23 cellular contexts compared by ENCODE assay signal in genomic region chr20:56592817-56593216, GRCh38. TPM values are rescaled to one million over a fixed set of nuclear protein-coding genes. Genes with fewer than 3 reads are reported as not detected.
"Had no signal": no experiment of that assay in that cellular context is flagged by ENCODE, and none has a peak within 500 bp of the region (broad histone marks: within the 10 kb centered on the region; RNA-seq: fewer than 3 reads in every experiment).

No MANE protein-coding gene starts in this region.

- H3K4me1 ChIP-seq: heart left ventricle, upper lobe of left lung, uterus had no signal

- H3K4me3 ChIP-seq: coronary artery, heart left ventricle, upper lobe of left lung, uterus had no signal

- H3K36me3 Mint-ChIP-seq: natural killer cell had no signal

- H3K4me3 Mint-ChIP-seq: natural killer cell, neural crest cell had no signal

- H3K27ac ChIP-seq: coronary artery, heart left ventricle, upper lobe of left lung, uterus had no signal

- H3K9me3 Mint-ChIP-seq: natural killer cell, neural crest cell had no signal

- DNase-seq: effector CD8-positive, alpha-beta T cell; heart left ventricle; hippocampal formation; kidney glomerular epithelial cell; natural killer cell; posterior cingulate gyrus; stimulated activated CD4-positive, alpha-beta T cell treated with anti-CD3 and anti-CD28 coated beads, Interleukin-2, amount 100 ng/mL, for 24 hours; stimulated activated CD4-positive, alpha-beta T cell treated with anti-CD3 and anti-CD28 coated beads, Interleukin-4, amount 100 ng/mL, for 4 hours; stimulated activated naive CD4-positive, alpha-beta T cell; upper lobe of left lung; uterus had no signal

- H3K4me1 Mint-ChIP-seq: natural killer cell had no signal

- H3K9me3 ChIP-seq: heart left ventricle, upper lobe of left lung, uterus had no signal

- H3K27ac Mint-ChIP-seq: natural killer cell had no signal

- ATAC-seq: heart left ventricle, natural killer cell, sciatic nerve had no signal

- H3K36me3 ChIP-seq: heart left ventricle, upper lobe of left lung, uterus had no signal

- H3K27me3 ChIP-seq: upper lobe of left lung, uterus had no signal

RNA-seq across cellular contexts. Expression of gene TFAP2C, which starts 36.3 kb away (rescaled TPM):
- total RNA-seq: dermis microvascular lymphatic vessel endothelial cell, lung microvascular endothelial cell, myocyte, natural killer cell, pulmonary artery endothelial cell, skeletal muscle tissue had no signal
- polyA plus RNA-seq: heart left ventricle, liver had no signal

RNA-seq across cellular contexts. Expression of gene FAM209B, which starts 59.8 kb away (rescaled TPM):
- total RNA-seq: dermis microvascular lymphatic vessel endothelial cell, frontal cortex, glomerular endothelial cell, liver, lung microvascular endothelial cell, myocyte, neural crest cell, osteocyte, pulmonary artery endothelial cell, sciatic nerve, skeletal muscle tissue had no signal
